Comparison of ENCODE assay signal across 8 cellular contexts in the genomic region with DNA sequence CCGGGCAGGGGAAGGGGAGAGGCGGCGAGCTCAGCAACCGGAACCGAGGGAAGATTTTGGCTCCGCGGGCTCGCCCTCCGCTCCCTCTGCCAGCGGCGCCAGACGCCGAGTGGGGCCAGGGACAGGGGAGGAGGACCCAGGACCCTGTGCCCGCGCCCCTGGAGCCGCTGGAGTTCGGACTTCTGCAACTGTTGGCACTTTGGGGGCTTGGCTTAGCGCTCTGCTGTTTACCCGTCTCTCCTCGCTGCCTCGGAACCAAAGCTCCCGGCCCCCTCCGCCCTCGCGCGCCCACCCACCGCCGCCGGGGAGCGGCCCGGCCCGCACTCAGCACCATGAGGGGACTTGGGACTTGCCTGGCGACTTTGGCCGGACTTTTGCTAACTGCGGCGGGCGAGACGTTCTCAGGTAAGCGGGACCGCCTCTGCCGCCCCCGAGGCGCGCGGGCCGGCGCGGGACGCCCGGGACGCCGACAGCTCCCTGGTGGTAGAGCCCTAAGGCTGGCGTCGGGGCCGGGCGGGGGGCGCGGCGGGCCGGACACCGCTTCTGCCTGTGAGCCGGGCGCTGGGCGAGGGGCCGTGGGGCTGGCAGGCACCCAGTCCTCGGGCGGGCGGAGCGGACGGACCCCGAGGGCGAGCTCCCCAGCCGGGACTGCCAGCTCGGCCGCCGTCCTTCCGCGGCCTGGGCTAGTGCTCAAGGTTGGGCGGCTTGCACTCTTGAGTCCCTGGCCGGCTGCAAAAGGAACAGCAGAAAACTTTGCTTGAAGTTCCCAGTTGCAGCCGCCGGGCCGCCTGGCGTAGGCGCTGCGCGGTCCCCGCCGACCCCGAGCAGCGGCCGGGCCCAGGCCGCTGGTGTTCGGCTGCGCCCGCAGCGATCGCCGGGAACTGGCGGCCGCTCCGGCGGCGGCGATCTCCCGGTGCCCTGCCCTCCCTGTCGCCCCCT. TPM values are rescaled to one million over a fixed set of nuclear protein-coding genes. Genes with fewer than 3 reads are reported as not detected.
DNase-seq lines count a peak whose midpoint lies in the region; ATAC-seq lines count a peak whose summit lies in the region.

No MANE protein-coding gene starts in this region.

- no peaks in the 10 kb centered on the region for H3K9me2 ChIP-seq in Karpas-422 (replicated peaks; ENCODE audit: insufficient read depth, low read length)

- DNase-seq in NCI-H1417 (lab: John Stamatoyannopoulos, UW) (peak in 2 of 3 experiments; percentile 60 to 65), NCI-H1417 treated with DMSO at 0.1 percent for 48 hours (lab: John Stamatoyannopoulos, UW) (no peak), glomerular visceral epithelial cell (ENCODE audit: extremely low spot score) (peak; percentile 62), neuronal stem cell (ENCODE audit: low spot score) (peak; percentile 59), Karpas-422 (no peak), SIG-M5 treated with dmso at 0.1 percent for 504 hours (lab: John Stamatoyannopoulos, UW; ENCODE audit: unreplicated experiment) (no peak)
- DNase-seq in activated naive CD8-positive, alpha-beta T cell treated with anti-CD3 and anti-CD28 coated beads, Interleukin-2, amount 10 ng/mL, durations not matched to agents 7 days and 5 days = peak; percentile 35

- H4K8ac ChIP-seq in neuronal stem cell (ENCODE audit: low read depth, low read length) = peak overlapping the region; percentile 26

- no peak overlapping the region for H2BK12ac ChIP-seq in neuronal stem cell (ENCODE audit: low read length)

- no peak overlapping the region for H2BK15ac ChIP-seq in neuronal stem cell (ENCODE audit: low read length)

- H3K27ac ChIP-seq in neuronal stem cell (replicated peaks; ENCODE audit: low read length) (no peak overlapping the region), Karpas-422 (ENCODE audit: low read length) (no peak overlapping the region)

- H4K91ac ChIP-seq in neuronal stem cell (ENCODE audit: low read depth, low read length, poor library complexity) = no peak overlapping the region

- H3K9me3 ChIP-seq in neuronal stem cell (replicated peaks in 1 of 2; ENCODE audit: control insufficient read depth in 2 of 2, insufficient read depth in 1 of 2, low read depth in 1 of 2, low read length in 2 of 2) (peaks cover 0 to 5% of the 10 kb centered on the region in 2 donors), Karpas-422 (ENCODE audit: low read length) (peaks cover 4% of the 10 kb centered on the region; the same call in 1 of the 2 replicates)

- peak; percentile 9 for ATAC-seq in HG03439 (IDR thresholded peaks at IDR 0.05; ENCODE audit: unreplicated experiment)
- ATAC-seq in activated naive CD8-positive, alpha-beta T cell treated with anti-CD3 and anti-CD28 coated beads, Interleukin-2, amount 10 ng/mL, durations not matched to agents 7 days and 5 days (ENCODE audit: low read depth) = peak; percentile 12

- H3K4me3 Mint-ChIP-seq in activated naive CD8-positive, alpha-beta T cell treated with anti-CD3 and anti-CD28 coated beads, Interleukin-2, amount 10 ng/mL, durations not matched to agents 7 days and 5 days = no peak overlapping the region

- no peak overlapping the region for H3K27ac Mint-ChIP-seq in activated naive CD8-positive, alpha-beta T cell treated with anti-CD3 and anti-CD28 coated beads, Interleukin-2, amount 10 ng/mL, durations not matched to agents 7 days and 5 days

- H3K4ac ChIP-seq in neuronal stem cell (ENCODE audit: low read length) = no peak overlapping the region

- H3K4me1 ChIP-seq in neuronal stem cell (ENCODE audit: control insufficient read depth in 2 of 2, insufficient read depth in 1 of 2, low read depth in 1 of 2, low read length in 2 of 2) (peaks cover 2 to 5% of the 10 kb centered on the region in 2 donors), Karpas-422 (ENCODE audit: low read length) (no peaks in the 10 kb centered on the region)

- H3K27me3 Mint-ChIP-seq in activated naive CD8-positive, alpha-beta T cell treated with anti-CD3 and anti-CD28 coated beads, Interleukin-2, amount 10 ng/mL, durations not matched to agents 7 days and 5 days = peaks cover 36% of the 10 kb centered on the region

- no peaks in the 10 kb centered on the region for H3K36me3 Mint-ChIP-seq in activated naive CD8-positive, alpha-beta T cell treated with anti-CD3 and anti-CD28 coated beads, Interleukin-2, amount 10 ng/mL, durations not matched to agents 7 days and 5 days

- POLR2A ChIA-PET in activated naive CD8-positive, alpha-beta T cell treated with anti-CD3 and anti-CD28 coated beads, Interleukin-2, amount 10 ng/mL, durations not matched to agents 7 days and 5 days (lab: Charles Lee) = no interaction called here

- H3K9ac ChIP-seq in neuronal stem cell (ENCODE audit: low read depth, low read length, poor library complexity) = peak overlapping the region; percentile 91
- no peak overlapping the region for H3K9ac ChIP-seq in Karpas-422 (ENCODE audit: low read length)

- H3K4me2 ChIP-seq in neuronal stem cell (ENCODE audit: insufficient read depth, low read length, poor library complexity, severe bottlenecking) (peak overlapping the region; percentile 98), Karpas-422 (ENCODE audit: low read depth, low read length, poor library complexity, severe bottlenecking) (no peak overlapping the region)

- peaks cover 0 to 18% (median 8%) of the 10 kb centered on the region in 3 experiments for H3K27me3 ChIP-seq in neuronal stem cell (ENCODE audit: control insufficient read depth in 3 of 3, insufficient read depth in 3 of 3, low read depth in 1 of 3, low read length in 3 of 3)
- no peaks in the 10 kb centered on the region for H3K27me3 ChIP-seq in Karpas-422 (ENCODE audit: low read length)

- H3K4me3 ChIP-seq in neuronal stem cell (ENCODE audit: low read length in 2 of 2) = peak overlapping the region; percentile 81 to 88
- no peak overlapping the region for H3K4me3 ChIP-seq in Karpas-422 (ENCODE audit: low read length)

- peak overlapping the region; percentile 29 for H2BK5ac ChIP-seq in neuronal stem cell (ENCODE audit: low read length)

- no peak overlapping the region for H2BK120ac ChIP-seq in neuronal stem cell (ENCODE audit: low read depth, low read length)

- WGBS in neuronal stem cell (ENCODE audit: extremely low coverage in 2 of 2, insufficient read length in 2 of 2, insufficient replicate concordance in 1 of 2), 2 donors = no CpG with 5 or more reads among the region's 107 CpGs

- peak overlapping the region; percentile 80 for H3K23ac ChIP-seq in neuronal stem cell (ENCODE audit: low read depth, low read length, poor library complexity)

- H3K36me3 ChIP-seq in neuronal stem cell (replicated peaks in 1 of 2; ENCODE audit: control insufficient read depth in 2 of 2, insufficient read depth in 2 of 2, low read length in 2 of 2) (no peaks in the 10 kb centered on the region), Karpas-422 (ENCODE audit: insufficient read depth, low read length) (no peaks in the 10 kb centered on the region)

- H2AFZ ChIP-seq in neuronal stem cell (ENCODE audit: low read length) (peak overlapping the region; percentile 100), Karpas-422 (ENCODE audit: low read length) (no peak overlapping the region)

- H4K20me1 ChIP-seq in Karpas-422 (ENCODE audit: insufficient read depth, low read depth, low read length) = no peaks in the 10 kb centered on the region

- H3K79me2 ChIP-seq in Karpas-422 (ENCODE audit: low read length) = no peaks in the 10 kb centered on the region

- peak overlapping the region; percentile 95 for H3K18ac ChIP-seq in neuronal stem cell (ENCODE audit: low read length)

- H3K79me1 ChIP-seq in neuronal stem cell (ENCODE audit: low read depth, low read length) = peaks cover 3% of the 10 kb centered on the region

- H3K4me1 Mint-ChIP-seq in activated naive CD8-positive, alpha-beta T cell treated with anti-CD3 and anti-CD28 coated beads, Interleukin-2, amount 10 ng/mL, durations not matched to agents 7 days and 5 days = no peaks in the 10 kb centered on the region

- peak overlapping the region; percentile 68 for H2AK5ac ChIP-seq in neuronal stem cell (ENCODE audit: low read depth, low read length)

- H3K14ac ChIP-seq in neuronal stem cell (ENCODE audit: low read length) = peak overlapping the region; percentile 96

- H3K9me3 Mint-ChIP-seq in activated naive CD8-positive, alpha-beta T cell treated with anti-CD3 and anti-CD28 coated beads, Interleukin-2, amount 10 ng/mL, durations not matched to agents 7 days and 5 days = peaks cover 1% of the 10 kb centered on the region

RNA-seq across cellular contexts. Expression of a gene that starts 0.6 kb away (rescaled TPM):
- 1 to 10 TPM; 6.5 to 6.6 TPM for total RNA-seq in activated naive CD8-positive, alpha-beta T cell treated with anti-CD3 and anti-CD28 coated beads, Interleukin-2, amount 10 ng/mL, durations not matched to agents 7 days and 5 days
- 12.6 TPM for polyA plus RNA-seq in neuronal stem cell (2013, experiment 1 of 2)
- 10.1 TPM for polyA plus RNA-seq in neuronal stem cell (2013, experiment 2 of 2)
- not detected in 2 replicates for total RNA-seq in Karpas-422 (2014; rRNA removed; shearing (Covaris generic); ENCODE audit: low replicate concordance)

Comparison
In these comparisons a context has a peak if more than half of its experiments do, and no peak if none do; other contexts are left out.
1. DNase-seq: peak in NCI-H1417 (2 of 3), activated naive CD8-positive, alpha-beta T cell treated with anti-CD3 and anti-CD28 coated beads, Interleukin-2, amount 10 ng/mL, durations not matched to agents 7 days and 5 days (single experiment), glomerular visceral epithelial cell (single experiment) and neuronal stem cell (single experiment); none in NCI-H1417 treated with DMSO at 0.1 percent for 48 hours (single experiment), Karpas-422 (single experiment) and SIG-M5 treated with dmso at 0.1 percent for 504 hours (single experiment).